In genomic region chr12:112537710-112538396, GRCh38 we compare ENCODE assay signal across 11 cellular contexts.
A peak's percentile ranks its signal among the peaks of the same experiment; 100 is the strongest.
DNase-seq lines count a peak whose midpoint lies in the region; TF ChIP-seq lines count a peak whose summit lies in the region.
"Had no signal": no experiment of that assay in that cellular context is flagged by ENCODE, and none has a peak within 500 bp of the region (broad histone marks: within the 10 kb centered on the region; RNA-seq: fewer than 3 reads in every experiment).

No MANE protein-coding gene starts in this region.

- H3K4me2 ChIP-seq in mammary epithelial cell (ENCODE audit: insufficient read depth, low read depth, low read length), result peak overlapping the region; percentile 41

- no peaks in the 10 kb centered on the region for H4K20me1 ChIP-seq in mammary epithelial cell (ENCODE audit: insufficient read depth, low read length)

- H3K9ac ChIP-seq in mammary epithelial cell (ENCODE audit: insufficient read depth, low read length), result no peak overlapping the region
- H3K9ac ChIP-seq: parathyroid adenoma had no signal

- H3K9me3 Mint-ChIP-seq in MCF 10A (ENCODE audit: unreplicated experiment), result no peaks in the 10 kb centered on the region
- peaks cover 7% of the 10 kb centered on the region for H3K9me3 Mint-ChIP-seq in type B pancreatic cell
- H3K9me3 Mint-ChIP-seq: activated B cell treated with CpG ODN at 0.5 μM for 24 hours had no signal

- POLR2A ChIA-PET in MCF 10A (lab: Yijun Ruan, JAX), result no interaction called here

- BruUV-seq in mammary epithelial cell (replicated peaks; lab: Mats Ljungman, UMichigan) (no TSS peak), MCF 10A (replicated peaks; lab: Mats Ljungman, UMichigan) (no TSS peak)

- TF ChIP-seq CTCF in mammary epithelial cell (conservative IDR thresholded peaks at IDR 0.05 in 1 of 2, IDR thresholded peaks at IDR 0.05 in 1 of 2; ENCODE audit: extremely low read depth in 1 of 2, insufficient read depth in 1 of 2, low read depth in 1 of 2, low read length in 2 of 2) (no peak), MCF 10A (IDR thresholded peaks at IDR 0.05; ENCODE audit: unreplicated experiment) (no peak), fibroblast of pulmonary artery (IDR thresholded peaks at IDR 0.05; ENCODE audit: low read length, missing control alignments) (no peak), type B pancreatic cell (conservative IDR thresholded peaks at IDR 0.05) (no peak)

- dilution Hi-C loops in mammary epithelial cell (cut with HindIII; ENCODE audit: low sequenced_read_pairs), result no loop called here

- in situ Hi-C loops in mammary epithelial cell (cut with MboI; ENCODE audit: low sequenced_read_pairs in 2 of 2), result no loop called here

- H3K79me2 ChIP-seq in mammary epithelial cell (ENCODE audit: insufficient read depth, low read length), result no peaks in the 10 kb centered on the region
- H3K79me2 ChIP-seq: parathyroid adenoma had no signal

- H3K4me1 Mint-ChIP-seq in MCF 10A (ENCODE audit: insufficient read depth, unreplicated experiment) (peaks cover 8% of the 10 kb centered on the region), type B pancreatic cell (ENCODE audit: unreplicated experiment) (peaks cover 6% of the 10 kb centered on the region)
- H3K4me1 Mint-ChIP-seq: activated B cell treated with CpG ODN at 0.5 μM for 24 hours had no signal

- H3K4me1 ChIP-seq in mammary epithelial cell (ENCODE audit: insufficient read depth, low read length), result peaks cover 4% of the 10 kb centered on the region
- H3K4me1 ChIP-seq: parathyroid adenoma had no signal

- H3K4me3 ChIP-seq in mammary epithelial cell (replicated peaks in 1 of 3; ENCODE audit: insufficient read depth in 1 of 3, low read depth in 2 of 3, low read length in 3 of 3), result no peak overlapping the region
- no peak overlapping the region for H3K4me3 ChIP-seq in fibroblast of pulmonary artery (replicated peaks; ENCODE audit: low read depth, low read length)

- H3K9me3 ChIP-seq in mammary epithelial cell (replicated peaks; ENCODE audit: insufficient read depth, low read length), result no peaks in the 10 kb centered on the region

- WGBS in mammary epithelial cell (ENCODE audit: low coverage, missing lambda C conversion rate), result 33% methylated on average over 3 of the region's 3 CpGs

- no peaks in the 10 kb centered on the region for H3K36me3 Mint-ChIP-seq in MCF 10A (ENCODE audit: insufficient read depth, unreplicated experiment)
- no peaks in the 10 kb centered on the region for H3K36me3 Mint-ChIP-seq in type B pancreatic cell

- no peak overlapping the region for H3K27ac ChIP-seq in mammary epithelial cell (ENCODE audit: insufficient read depth, low read depth, low read length)
- H3K27ac ChIP-seq: parathyroid adenoma had no signal

- peak overlapping the region; percentile 30 for H2AFZ ChIP-seq in mammary epithelial cell (ENCODE audit: low read depth, low read length)
- H2AFZ ChIP-seq: parathyroid adenoma had no signal

- no peaks in the 10 kb centered on the region for H3K27me3 ChIP-seq in mammary epithelial cell (ENCODE audit: insufficient read depth, low read length)

- intact Hi-C loops in mammary epithelial cell (cut with micrococcal nuclease) (no loop called here), MCF 10A (cut with micrococcal nuclease) (no loop called here)

- DNase-seq in mammary epithelial cell (peak; percentile 8), MCF 10A (ENCODE audit: unreplicated experiment) (no peak), NCI-H69 (lab: John Stamatoyannopoulos, UW) (peak; percentile 51), fibroblast of pulmonary artery (ENCODE audit: low read depth) (peak; percentile 15), type B pancreatic cell (ENCODE audit: extremely low spot score, unreplicated experiment) (no peak), COR-L47 (lab: John Stamatoyannopoulos, UW) (no peak), COLO668 (lab: John Stamatoyannopoulos, UW; ENCODE audit: unreplicated experiment) (no peak), inferior parietal cortex (ENCODE audit: extremely low spot score) (no peak)
- DNase-seq: activated B cell treated with CpG ODN at 0.5 μM for 24 hours, NCI-H1048 had no signal

- CTCF ChIA-PET in mammary epithelial cell (lab: Charles Lee; ENCODE audit: low non-redundant PET) (no interaction called here), MCF 10A (lab: Yijun Ruan, JAX) (interaction anchor here (0.6 to 0.7 kb wide), 2 partner anchors 17 to 856 kb away, joined by 3 read pairs; no protein-coding TSS in a partner anchor)

- H3K27ac Mint-ChIP-seq in MCF 10A (ENCODE audit: low read depth, unreplicated experiment) (no peak overlapping the region), type B pancreatic cell (peak overlapping the region; percentile 95)
- H3K27ac Mint-ChIP-seq: activated B cell treated with CpG ODN at 0.5 μM for 24 hours had no signal

- H3K4me3 Mint-ChIP-seq in MCF 10A (ENCODE audit: unreplicated experiment) (no peak overlapping the region), type B pancreatic cell (peak overlapping the region; percentile 48)
- H3K4me3 Mint-ChIP-seq: activated B cell treated with CpG ODN at 0.5 μM for 24 hours had no signal

- peaks cover 11% of the 10 kb centered on the region for H3K27me3 Mint-ChIP-seq in MCF 10A (ENCODE audit: insufficient read depth, unreplicated experiment)
- no peaks in the 10 kb centered on the region for H3K27me3 Mint-ChIP-seq in type B pancreatic cell

- no peaks in the 10 kb centered on the region for H3K36me3 ChIP-seq in mammary epithelial cell (ENCODE audit: insufficient read depth, low read length)

Comparison
In these comparisons a context has a peak if more than half of its experiments do, and no peak if none do; other contexts are left out.
1. DNase-seq: peak in mammary epithelial cell (single experiment), NCI-H69 (single experiment) and fibroblast of pulmonary artery (single experiment); none in MCF 10A (single experiment), type B pancreatic cell (single experiment), COR-L47 (single experiment), COLO668 (single experiment) and inferior parietal cortex (single experiment).